ENCODE assay signal across 10 cellular contexts in genomic region chr11:119335091-119335654, GRCh38. TPM values are rescaled to one million over a fixed set of nuclear protein-coding genes. Genes with fewer than 3 reads are reported as not detected.
DNase-seq lines count a peak whose midpoint lies in the region; ATAC-seq and TF ChIP-seq lines count a peak whose summit lies in the region.
"Had no signal": no experiment of that assay in that cellular context is flagged by ENCODE, and none has a peak within 500 bp of the region (broad histone marks: within the 10 kb centered on the region; RNA-seq: fewer than 3 reads in every experiment).

No MANE protein-coding gene starts in this region.

- H4K91ac ChIP-seq in mesenchymal stem cell (ENCODE audit: low read length) = no peak overlapping the region

- H3K9ac ChIP-seq in mesenchymal stem cell (ENCODE audit: low read length) = peak overlapping the region; percentile 93

- H3K4ac ChIP-seq in mesenchymal stem cell (ENCODE audit: low read depth in 1 of 2, low read length in 2 of 2) = no peak overlapping the region

- H3K36me3 ChIP-seq in brain microvascular endothelial cell (replicated peaks) (no peaks in the 10 kb centered on the region), mesenchymal stem cell (ENCODE audit: control insufficient read depth in 1 of 2, insufficient read depth in 2 of 2, low read depth in 1 of 2, low read length in 2 of 2) (peaks cover 15 to 17% of the 10 kb centered on the region in 2 experiments), upper lobe of right lung (peaks cover 8% of the 10 kb centered on the region)

- H3K79me1 ChIP-seq in mesenchymal stem cell (replicated peaks; ENCODE audit: low read length, poor library complexity, severe bottlenecking) = peaks cover 30% of the 10 kb centered on the region

- no peak overlapping the region for H2BK15ac ChIP-seq in mesenchymal stem cell (ENCODE audit: low read depth, poor library complexity, severe bottlenecking)

- no peak overlapping the region for H4K8ac ChIP-seq in mesenchymal stem cell (ENCODE audit: low read length)

- DNase-seq in Right ventricle myocardium inferior (ENCODE audit: missing footprints) (peak; percentile 65), cardiac septum (ENCODE audit: low spot score) (no peak), brain microvascular endothelial cell (no peak), mesenchymal stem cell (no peak), upper lobe of right lung (peak; percentile 57)
- no peak for DNase-seq in stimulated activated CD4-positive, alpha-beta T cell treated with anti-CD3 and anti-CD28 coated beads, Interleukin-4, amount 100 ng/mL, for 24 hours
- DNase-seq: EL, NCI-H1930 had no signal

- H3K9me3 ChIP-seq in mesenchymal stem cell (ENCODE audit: control insufficient read depth, low read length) = no peaks in the 10 kb centered on the region
- H3K9me3 ChIP-seq in upper lobe of right lung = no peaks in the 10 kb centered on the region

- no peak overlapping the region for H2BK120ac ChIP-seq in mesenchymal stem cell (ENCODE audit: low read depth, low read length)

- peak overlapping the region; percentile 69 for H3K4me2 ChIP-seq in mesenchymal stem cell (ENCODE audit: low read length, poor library complexity, severe bottlenecking)

- H2BK5ac ChIP-seq in mesenchymal stem cell (ENCODE audit: low read depth, low read length, poor library complexity, severe bottlenecking) = no peak overlapping the region

- peaks cover 2% of the 10 kb centered on the region for H3K27me3 ChIP-seq in brain microvascular endothelial cell (replicated peaks)
- H3K27me3 ChIP-seq in mesenchymal stem cell (ENCODE audit: control insufficient read depth in 1 of 2, insufficient read depth in 1 of 2, low read length in 2 of 2) = peaks cover 0 to 15% of the 10 kb centered on the region in 2 experiments
- peaks cover 12% of the 10 kb centered on the region for H3K27me3 ChIP-seq in upper lobe of right lung

- intact Hi-C loops in Right ventricle myocardium inferior (cut with DNase I) = no loop called here
- intact Hi-C loops in cardiac septum (cut with DNase I) = no loop called here
- intact Hi-C loops in upper lobe of right lung (cut with DNase I) = no loop called here

- WGBS in mesenchymal stem cell = 82% methylated on average over 15 of the region's 15 CpGs

- no peak overlapping the region for H2AK5ac ChIP-seq in mesenchymal stem cell (ENCODE audit: low read length, severe bottlenecking)

- ATAC-seq in Right ventricle myocardium inferior = no peak
- ATAC-seq in upper lobe of right lung = no peak
- no peak for ATAC-seq in GM19351 (IDR thresholded peaks at IDR 0.05; ENCODE audit: unreplicated experiment)
- no peak for ATAC-seq in GM18517 (IDR thresholded peaks at IDR 0.05; ENCODE audit: unreplicated experiment)

- H3K4me3 ChIP-seq in brain microvascular endothelial cell (ENCODE audit: low read depth, low read length) (peak overlapping the region; percentile 89), mesenchymal stem cell (ENCODE audit: insufficient read depth in 1 of 2, low read depth in 1 of 2, low read length in 2 of 2) (peak overlapping the region; percentile 30 to 94), upper lobe of right lung (peak overlapping the region; percentile 95)

- in situ Hi-C loops in brain microvascular endothelial cell (cut with HindIII; ENCODE audit: low pct_ligation_motif_present, low sequenced_read_pairs) = no loop called here

- TF ChIP-seq CTCF in brain microvascular endothelial cell (IDR thresholded peaks at IDR 0.05; ENCODE audit: low read depth, low read length, missing control alignments) (no peak), upper lobe of right lung (IDR thresholded peaks at IDR 0.05) (no peak)

- no peak overlapping the region for H3K23ac ChIP-seq in mesenchymal stem cell (ENCODE audit: low read length in 2 of 2)

- H2AFZ ChIP-seq in mesenchymal stem cell (ENCODE audit: low read depth, low read length) = no peak overlapping the region

- peak overlapping the region in 1 of 2 experiments; percentile 12 for H2BK12ac ChIP-seq in mesenchymal stem cell (ENCODE audit: low read length in 2 of 2)

- H3K18ac ChIP-seq in mesenchymal stem cell (ENCODE audit: low read depth in 1 of 2, low read length in 2 of 2) = no peak overlapping the region

- peaks cover 34% of the 10 kb centered on the region for H3K4me1 ChIP-seq in mesenchymal stem cell (ENCODE audit: control insufficient read depth, insufficient read depth, low read depth, low read length)
- H3K4me1 ChIP-seq in upper lobe of right lung = peaks cover 21% of the 10 kb centered on the region

- H3K27ac ChIP-seq in brain microvascular endothelial cell = no peak overlapping the region
- no peak overlapping the region for H3K27ac ChIP-seq in mesenchymal stem cell (ENCODE audit: low read length, poor library complexity, severe bottlenecking)
- no peak overlapping the region for H3K27ac ChIP-seq in upper lobe of right lung

- no peak overlapping the region for H3K14ac ChIP-seq in mesenchymal stem cell (ENCODE audit: low read length in 2 of 2)

RNA-seq across cellular contexts. Expression of gene RNF26, which starts 0.8 kb away (rescaled TPM):
- total RNA-seq in Right ventricle myocardium inferior = 13.1 TPM
- 10.7 TPM for total RNA-seq in cardiac septum
- polyA plus RNA-seq in mesenchymal stem cell (2013, experiment 1 of 2) = 30.2 TPM
- 30.5 TPM for polyA plus RNA-seq in mesenchymal stem cell (2013, experiment 2 of 2)
- total RNA-seq in upper lobe of right lung = 23.2 TPM

RNA-seq across cellular contexts. Expression of gene C1QTNF5, which starts 5.5 kb away (rescaled TPM):
- 17.5 TPM for total RNA-seq in Right ventricle myocardium inferior
- 33.8 TPM for total RNA-seq in cardiac septum
- 25.1 TPM for polyA plus RNA-seq in mesenchymal stem cell (2013, experiment 1 of 2)
- 26.5 TPM for polyA plus RNA-seq in mesenchymal stem cell (2013, experiment 2 of 2)
- 47.6 TPM for total RNA-seq in upper lobe of right lung

RNA-seq across cellular contexts. Expression of gene MFRP, which starts 11.3 kb away (rescaled TPM):
- total RNA-seq in Right ventricle myocardium inferior = not detected
- total RNA-seq in cardiac septum = not detected
- not detected for polyA plus RNA-seq in mesenchymal stem cell (2013, experiment 1 of 2)
- polyA plus RNA-seq in mesenchymal stem cell (2013, experiment 2 of 2) = not detected
- total RNA-seq in upper lobe of right lung = not detected

RNA-seq across cellular contexts. Expression of gene MCAM, which starts 18.2 kb away (rescaled TPM):
- total RNA-seq in Right ventricle myocardium inferior (68.7 TPM), cardiac septum (110 TPM), upper lobe of right lung (134 TPM)
- polyA plus RNA-seq in mesenchymal stem cell (2013, experiment 1 of 2) = 80.2 TPM
- polyA plus RNA-seq in mesenchymal stem cell (2013, experiment 2 of 2) = 77.3 TPM

RNA-seq across cellular contexts. Expression of gene USP2, which starts 46.3 kb away (rescaled TPM):
- total RNA-seq in Right ventricle myocardium inferior = 140 TPM
- 80.0 TPM for total RNA-seq in cardiac septum
- 0.65 TPM for polyA plus RNA-seq in mesenchymal stem cell (2013, experiment 1 of 2)
- 0.60 TPM for polyA plus RNA-seq in mesenchymal stem cell (2013, experiment 2 of 2)
- 3.0 TPM for total RNA-seq in upper lobe of right lung

Comparison
In these comparisons a context has a peak if more than half of its experiments do, and no peak if none do; other contexts are left out.
1. DNase-seq: peak in Right ventricle myocardium inferior (single experiment) and upper lobe of right lung (single experiment); none in cardiac septum (single experiment), brain microvascular endothelial cell (single experiment), mesenchymal stem cell (single experiment) and stimulated activated CD4-positive, alpha-beta T cell treated with anti-CD3 and anti-CD28 coated beads, Interleukin-4, amount 100 ng/mL, for 24 hours (single experiment).
2. Peak in every context shown above with its lines, with median percentiles within 50 percentile points of each other: H3K4me3 ChIP-seq.